Comparison of ENCODE assay signal across 9 cellular contexts in the genomic region with DNA sequence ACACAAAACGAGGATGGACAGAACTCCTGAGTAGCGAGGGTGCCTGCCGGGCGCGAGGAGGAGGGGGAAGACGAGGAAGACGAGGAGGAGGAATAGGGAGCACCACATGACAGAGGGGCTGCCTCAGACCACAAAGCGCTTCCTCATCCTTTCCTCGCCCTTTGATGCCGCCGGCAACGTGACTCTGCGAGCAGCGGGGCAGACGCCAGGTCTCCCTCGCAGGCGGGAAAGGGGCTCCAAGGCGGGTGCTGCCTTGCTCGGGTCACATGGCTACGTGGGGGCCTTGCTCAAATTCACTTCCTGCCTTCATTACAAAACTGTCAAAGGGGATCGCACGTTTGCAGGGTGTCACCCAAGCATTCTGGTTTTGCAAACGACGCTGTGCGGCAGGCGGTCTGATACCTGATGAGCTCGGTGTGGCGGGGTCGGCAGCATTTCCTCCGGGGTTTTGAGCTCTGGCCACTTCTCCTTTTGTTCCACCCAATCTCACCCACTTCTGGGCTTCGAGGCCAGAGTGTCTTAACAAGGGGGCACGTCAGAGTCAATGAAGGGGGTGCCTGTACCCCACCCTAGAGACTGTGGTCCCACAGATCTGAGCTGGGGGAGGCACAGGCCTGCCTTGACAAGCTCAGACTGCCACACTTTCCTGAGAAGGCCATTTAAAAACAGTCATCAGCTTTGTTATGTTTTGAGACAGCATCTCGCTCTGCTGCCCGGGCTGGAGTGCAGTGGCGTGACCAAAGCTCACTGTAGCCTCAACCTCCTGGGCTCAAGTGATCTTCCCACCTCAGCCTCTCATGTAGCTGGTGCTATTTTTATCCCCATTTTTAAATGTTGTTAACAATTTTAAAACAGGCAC. TPM values are rescaled to one million over a fixed set of nuclear protein-coding genes. Genes with fewer than 3 reads are reported as not detected.
DNase-seq lines count a peak whose midpoint lies in the region; ATAC-seq and TF ChIP-seq lines count a peak whose summit lies in the region.
"Had no signal": no experiment of that assay in that cellular context is flagged by ENCODE, and none has a peak within 500 bp of the region (broad histone marks: within the 10 kb centered on the region; RNA-seq: fewer than 3 reads in every experiment).

No MANE protein-coding gene starts in this region.

- H3K4me1 ChIP-seq in osteoblast (ENCODE audit: insufficient read depth, low read length) (peaks cover 8% of the 10 kb centered on the region), prostate gland (replicated peaks) (no peaks in the 10 kb centered on the region)

- H3K36me3 ChIP-seq in osteoblast (ENCODE audit: insufficient read depth, low read length) (peaks cover 69% of the 10 kb centered on the region), prostate gland (peaks cover 0 to 14% of the 10 kb centered on the region in 2 donors)

- WGBS in prostate gland, result 88% methylated on average over 35 of the region's 35 CpGs

- peaks cover 21% of the 10 kb centered on the region for H3K79me2 ChIP-seq in osteoblast (ENCODE audit: insufficient read depth, low read length)

- TF ChIP-seq CTCF in osteoblast (IDR thresholded peaks at IDR 0.05; ENCODE audit: extremely low read depth, low read depth, low read length) (no peak), prostate gland (IDR thresholded peaks at IDR 0.05) (no peak)

- H4K20me1 ChIP-seq in osteoblast (ENCODE audit: insufficient read depth, low read length), result peaks cover 27% of the 10 kb centered on the region

- peak; percentile 62 for ATAC-seq in GM18868 (IDR thresholded peaks at IDR 0.05; ENCODE audit: unreplicated experiment)
- peak; percentile 50 for ATAC-seq in HG03460 (IDR thresholded peaks at IDR 0.05; ENCODE audit: unreplicated experiment)

- H3K4me2 ChIP-seq in osteoblast (ENCODE audit: insufficient read depth, low read length), result no peak overlapping the region

- H3K4me3 ChIP-seq in osteoblast (ENCODE audit: insufficient read depth, low read length), result no peak overlapping the region
- no peak overlapping the region for H3K4me3 ChIP-seq in prostate gland

- intact Hi-C loops in prostate gland (cut with DNase I), result no loop called here

- H2AFZ ChIP-seq in osteoblast (ENCODE audit: low read length), result no peak overlapping the region

- H3K9me3 ChIP-seq in osteoblast (ENCODE audit: low read depth, low read length) (no peaks in the 10 kb centered on the region), prostate gland (no peaks in the 10 kb centered on the region)

- peak; percentile 69 for DNase-seq in activated CD8-positive, alpha-beta memory T cell treated with anti-CD3 and anti-CD28 coated beads, Interleukin-2, amount 50 U/mL, for 1 hour (ENCODE audit: extremely low read depth)
- peak; percentile 54 for DNase-seq in osteoblast (ENCODE audit: insufficient read length, low spot score, missing footprints)
- no peak for DNase-seq in pons (ENCODE audit: low spot score)
- DNase-seq in C1 segment of cervical spinal cord (lab: John Stamatoyannopoulos, UW), result no peak
- no peak for DNase-seq in NCI-H2171 (lab: John Stamatoyannopoulos, UW)
- no peak for DNase-seq in prostate gland (ENCODE audit: low spot score)

- no peaks in the 10 kb centered on the region for H3K27me3 ChIP-seq in osteoblast (ENCODE audit: insufficient read depth, low read length)
- H3K27me3 ChIP-seq in prostate gland (replicated peaks; ENCODE audit: insufficient read depth), result no peaks in the 10 kb centered on the region

- no peak overlapping the region for H3K27ac ChIP-seq in osteoblast (ENCODE audit: low read depth, low read length)
- no peak overlapping the region for H3K27ac ChIP-seq in prostate gland

- no peak for TF ChIP-seq POLR2A in prostate gland (IDR thresholded peaks at IDR 0.05)

RNA-seq across cellular contexts. Expression of gene MAP2K2, which starts 14.9 kb away (rescaled TPM):
- 221 and 233 TPM in 2 replicates for total RNA-seq in osteoblast
- 100 to 1,000 TPM; 104 to 145 TPM for total RNA-seq in prostate gland

RNA-seq across cellular contexts. Expression of gene ZBTB7A, which starts 42.3 kb away (rescaled TPM):
- total RNA-seq in osteoblast (38.6 and 42.7 TPM in 2 replicates), prostate gland (10 to 100 TPM; 77.1 to 87.3 TPM)

RNA-seq across cellular contexts. Expression of gene CREB3L3, which starts 44.4 kb away (rescaled TPM):
- not detected in 2 replicates for total RNA-seq in osteoblast
- total RNA-seq in prostate gland, result not detected
- total RNA-seq: dermis microvascular lymphatic vessel endothelial cell had no signal

Comparison
In these comparisons a context has a peak if more than half of its experiments do, and no peak if none do; other contexts are left out.
1. DNase-seq: peak in activated CD8-positive, alpha-beta memory T cell treated with anti-CD3 and anti-CD28 coated beads, Interleukin-2, amount 50 U/mL, for 1 hour (single experiment) and osteoblast (single experiment); none in pons (single experiment), C1 segment of cervical spinal cord (0 of 14), NCI-H2171 (single experiment) and prostate gland (single experiment).